In the genomic region with DNA sequence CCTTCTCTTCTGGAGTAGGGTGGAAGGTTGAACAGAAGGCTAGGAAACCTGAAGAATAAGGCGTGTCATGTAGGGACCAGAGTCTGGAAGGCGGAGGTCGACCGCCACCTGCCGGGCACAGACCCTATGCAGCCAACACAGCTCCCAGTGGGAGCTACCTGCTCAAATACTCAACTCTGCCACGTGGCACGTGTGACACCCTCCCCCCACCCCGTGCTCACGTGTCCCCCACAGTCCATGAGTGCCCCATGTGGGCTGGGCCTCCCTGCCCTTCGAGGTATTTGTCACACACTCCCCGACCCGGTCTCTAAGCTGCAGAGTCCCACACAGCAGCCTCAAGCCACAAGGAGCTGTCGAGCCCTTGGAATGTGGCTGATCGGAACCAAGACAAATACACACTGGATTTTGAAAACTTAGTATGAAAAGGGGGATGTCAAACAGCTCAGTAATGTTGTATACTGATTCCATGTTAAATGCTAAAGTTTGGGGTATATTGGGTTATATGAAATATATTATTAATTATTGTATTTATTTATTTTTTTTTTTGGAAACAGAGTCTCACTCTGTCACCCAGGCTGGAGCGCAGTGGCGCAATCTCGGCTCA, we compare ENCODE assay signal across 1 cellular context.
TF ChIP-seq lines count a peak whose summit lies in the region.

No MANE protein-coding gene starts in this region.

TF ChIP-seq in neural cell, 6 proteins besides CTCF, POLR2A, EP300 and RAD21 (continued from another document):
- TF ChIP-seq REST (IDR thresholded peaks at IDR 0.05; ENCODE audit: borderline replicate concordance), result no peak
- TF ChIP-seq EZH2 (IDR thresholded peaks at IDR 0.05; ENCODE audit: borderline replicate concordance, insufficient read depth, low read length, poor library complexity, severe bottlenecking), result no peak
TF ChIP-seq in neural cell: peak in this region for 0.
